19 cellular contexts compared by ENCODE assay signal in the genomic region with DNA sequence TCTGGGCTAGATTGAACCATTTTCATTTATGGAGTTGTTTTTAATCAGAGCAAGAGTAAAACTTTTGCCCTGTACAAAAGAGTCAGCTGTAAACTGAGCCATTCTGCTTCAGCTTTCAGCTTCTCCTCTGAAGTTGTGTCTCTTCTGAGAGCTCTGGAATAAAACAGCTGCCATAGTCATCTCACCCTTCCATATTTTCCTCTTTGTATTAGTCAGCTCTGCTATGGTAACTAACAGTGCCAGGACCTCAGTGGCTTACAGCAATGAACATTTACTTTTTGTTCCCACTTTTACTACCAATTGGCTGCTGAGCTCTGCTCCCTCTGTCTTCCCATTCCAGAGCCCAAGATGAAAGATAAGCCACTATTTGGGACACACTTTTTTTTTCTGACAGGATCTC.
DNase-seq lines count a peak whose midpoint lies in the region; ATAC-seq, FAIRE-seq and TF ChIP-seq lines count a peak whose summit lies in the region.
"Had no signal": no experiment of that assay in that cellular context is flagged by ENCODE, and none has a peak within 500 bp of the region (broad histone marks: within the 10 kb centered on the region; RNA-seq: fewer than 3 reads in every experiment).

No MANE protein-coding gene starts in this region.

- H3K36me3 ChIP-seq in DND-41 (ENCODE audit: insufficient read depth, low read length) (no peaks in the 10 kb centered on the region), OCI-LY3 (replicated peaks; ENCODE audit: low read depth, low read length) (no peaks in the 10 kb centered on the region), BE2C (no peaks in the 10 kb centered on the region)
- H3K36me3 ChIP-seq: Peyer's patch had no signal

- H4K20me1 ChIP-seq in DND-41 (ENCODE audit: insufficient read depth, low read length) (no peaks in the 10 kb centered on the region), OCI-LY3 (ENCODE audit: insufficient read depth, low read length) (no peaks in the 10 kb centered on the region)

- no peak for DNase-seq in DND-41
- DNase-seq in immature natural killer cell: no peak
- DNase-seq in stromal cell of bone marrow (ENCODE audit: low read depth): peak; percentile 34
- no peak for DNase-seq in substantia nigra (lab: John Stamatoyannopoulos, UW)
- no peak for DNase-seq in GM12892 (ENCODE audit: insufficient read length)
- no peak for DNase-seq in BE2C
- no peak for DNase-seq in SK-N-DZ (ENCODE audit: low spot score)
- DNase-seq: H9; HFFc6; NCI-H1092 treated with DMSO at 0.1 percent for 48 hours; NCI-H2029 treated with DMSO at 0.1 percent for 48 hours; NCI-H226; NCI-H510A treated with DMSO at 0.1 percent for 48 hours; NCI-H774; NK-92 treated with Interleukin-12 subunit alpha and Interleukin-12 subunit beta, amount 100 ng/mL, for 24 hours; Peyer's patch; SK-N-SH had no signal

- ATAC-seq in DND-41 (ENCODE audit: insufficient read depth, low read depth): no peak

- H3K79me2 ChIP-seq in DND-41 (ENCODE audit: insufficient read depth, low read length) (no peaks in the 10 kb centered on the region), OCI-LY3 (ENCODE audit: low read length) (no peaks in the 10 kb centered on the region)

- peaks cover 3 to 11% (median 4%) of the 10 kb centered on the region in 3 donors for H3K27me3 Mint-ChIP-seq in immature natural killer cell (ENCODE audit: low read depth in 3 of 3)

- H3K4me1 ChIP-seq in DND-41 (ENCODE audit: insufficient read depth, low read length): peaks cover 29% of the 10 kb centered on the region
- H3K4me1 ChIP-seq in OCI-LY3 (ENCODE audit: low read length): peaks cover 15% of the 10 kb centered on the region
- H3K4me1 ChIP-seq in BE2C: no peaks in the 10 kb centered on the region
- H3K4me1 ChIP-seq: Peyer's patch had no signal

- no peaks in the 10 kb centered on the region for H3K27me3 ChIP-seq in DND-41 (ENCODE audit: insufficient read depth, low read length, poor library complexity)
- H3K27me3 ChIP-seq in OCI-LY3 (ENCODE audit: low read depth, low read length): peaks cover 5% of the 10 kb centered on the region; the same call in 1 of the 2 replicates
- H3K27me3 ChIP-seq in BE2C: peaks cover 18% of the 10 kb centered on the region
- H3K27me3 ChIP-seq: Peyer's patch had no signal

- no peak overlapping the region for H3K4me3 ChIP-seq in DND-41 (ENCODE audit: low read depth in 1 of 2, low read length in 2 of 2)
- no peak overlapping the region for H3K4me3 ChIP-seq in OCI-LY3 (ENCODE audit: low read length)
- H3K4me3 ChIP-seq in BE2C (ENCODE audit: low read depth, low read length): no peak overlapping the region
- H3K4me3 ChIP-seq: Peyer's patch had no signal

- H3K9me3 Mint-ChIP-seq in immature natural killer cell: no peaks in the 10 kb centered on the region
- H3K9me3 Mint-ChIP-seq: H9, HFFc6 had no signal

- H3K27ac ChIP-seq in DND-41 (ENCODE audit: low read length): no peak overlapping the region; the same call in 1 of the 2 replicates
- no peak overlapping the region for H3K27ac ChIP-seq in OCI-LY3 (ENCODE audit: low read length)
- H3K27ac ChIP-seq in substantia nigra (ENCODE audit: low read depth, low read length, poor library complexity, severe bottlenecking): no peak overlapping the region
- H3K27ac ChIP-seq: Peyer's patch had no signal

- FAIRE-seq in GM12892 (lab: Jason Lieb, UNC): no peak

- TF ChIP-seq POLR2A in GM12892 (IDR thresholded peaks at IDR 0.05; ENCODE audit: low read depth, low read length): no peak

- H3K27ac Mint-ChIP-seq in immature natural killer cell: no peak overlapping the region
- H3K27ac Mint-ChIP-seq: CD14-positive monocyte, H9, HFFc6 had no signal

- no peaks in the 10 kb centered on the region for H3K9me3 ChIP-seq in DND-41 (ENCODE audit: insufficient read depth, low read length, severe bottlenecking)
- no peaks in the 10 kb centered on the region for H3K9me3 ChIP-seq in OCI-LY3 (ENCODE audit: insufficient read depth, low read length)
- no peaks in the 10 kb centered on the region for H3K9me3 ChIP-seq in BE2C
- H3K9me3 ChIP-seq: Peyer's patch, SK-N-SH had no signal

- no peak overlapping the region for H3K9ac ChIP-seq in DND-41 (ENCODE audit: low read depth, low read length)
- no peak overlapping the region for H3K9ac ChIP-seq in OCI-LY3 (ENCODE audit: low read length)
- H3K9ac ChIP-seq: SK-N-SH had no signal

- H3K36me3 Mint-ChIP-seq in immature natural killer cell: peaks cover 0 to 7% (median 0%) of the 10 kb centered on the region in 3 donors
- H3K36me3 Mint-ChIP-seq: CD14-positive monocyte had no signal

- H3K4me3 Mint-ChIP-seq in immature natural killer cell: peak overlapping the region in 4 of 5 donors; percentile 6 to 44 (median 30)
- H3K4me3 Mint-ChIP-seq: CD14-positive monocyte, H9, HFFc6 had no signal

- 0 out of 2 replicates have a peak overlapping the region, but pooled peaks have one; percentile 32 for H3K4me2 ChIP-seq in DND-41 (ENCODE audit: insufficient read depth, low read length)
- peak overlapping the region; percentile 32 for H3K4me2 ChIP-seq in OCI-LY3 (ENCODE audit: low read length)
- H3K4me2 ChIP-seq: SK-N-SH had no signal

- H2AFZ ChIP-seq in DND-41 (ENCODE audit: low read depth, low read length) (no peak overlapping the region; the same call in 1 of the 2 replicates), OCI-LY3 (ENCODE audit: low read depth, low read length) (no peak overlapping the region)

- peaks cover 21 to 22% of the 10 kb centered on the region in 2 donors for H3K4me1 Mint-ChIP-seq in immature natural killer cell

- TF ChIP-seq CTCF in DND-41 (IDR thresholded peaks at IDR 0.05; ENCODE audit: borderline replicate concordance, extremely low read depth, low read length, poor library complexity, severe bottlenecking) (no peak), OCI-LY3 (IDR thresholded peaks at IDR 0.05; ENCODE audit: low read depth, low read length) (no peak), BE2C (IDR thresholded peaks at IDR 0.05; ENCODE audit: low read depth, low read length) (no peak)
